15 cellular contexts compared by ENCODE assay signal in genomic region chr1:41856361-41857285, GRCh38.
A peak's percentile ranks its signal among the peaks of the same experiment; 100 is the strongest.
DNase-seq lines count a peak whose midpoint lies in the region; ATAC-seq and TF ChIP-seq lines count a peak whose summit lies in the region.
"Had no signal": no experiment of that assay in that cellular context is flagged by ENCODE, and none has a peak within 500 bp of the region (broad histone marks: within the 10 kb centered on the region; RNA-seq: fewer than 3 reads in every experiment).

No MANE protein-coding gene starts in this region.

- DNase-seq in AG09319 (ENCODE audit: extremely low read depth, low read depth) (peak; percentile 22), NCI-H226 (peak; percentile 31), choroid plexus epithelial cell (ENCODE audit: low read depth) (peak; percentile 33), myocyte (ENCODE audit: low read depth) (peak; percentile 40)
- no peak for DNase-seq in central memory CD4-positive, alpha-beta T cell
- DNase-seq: activated CD4-positive, alpha-beta T cell treated with anti-CD3 and anti-CD28 coated beads, Interleukin-2, amount 50 U/mL, for 48 hours; activated naive CD8-positive, alpha-beta T cell treated with anti-CD3 and anti-CD28 coated beads, Interleukin-2, amount 10 ng/mL, durations not matched to agents 7 days and 5 days; activated T-cell treated with anti-CD3 and anti-CD28 coated beads, Interleukin-2, amount 50 U/mL, for 48 hours; GDM1; H9; NCI-H2107; small intestine had no signal

- H3K4me3 ChIP-seq in choroid plexus epithelial cell (ENCODE audit: low read depth, low read length) = no peak overlapping the region

- no peak for TF ChIP-seq CTCF in AG09319 (IDR thresholded peaks at IDR 0.05; ENCODE audit: low read depth, low read length)
- no peak for TF ChIP-seq CTCF in choroid plexus epithelial cell (conservative IDR thresholded peaks at IDR 0.05; ENCODE audit: low read depth, low read length)

- no peak for ATAC-seq in GM21529 (IDR thresholded peaks at IDR 0.05; ENCODE audit: unreplicated experiment)
- ATAC-seq in HG03378 (IDR thresholded peaks at IDR 0.05; ENCODE audit: unreplicated experiment) = no peak
- no peak for ATAC-seq in HG03025 (IDR thresholded peaks at IDR 0.05; ENCODE audit: low FRiP score, unreplicated experiment)
